ENCODE assay signal across 9 cellular contexts in the genomic region with DNA sequence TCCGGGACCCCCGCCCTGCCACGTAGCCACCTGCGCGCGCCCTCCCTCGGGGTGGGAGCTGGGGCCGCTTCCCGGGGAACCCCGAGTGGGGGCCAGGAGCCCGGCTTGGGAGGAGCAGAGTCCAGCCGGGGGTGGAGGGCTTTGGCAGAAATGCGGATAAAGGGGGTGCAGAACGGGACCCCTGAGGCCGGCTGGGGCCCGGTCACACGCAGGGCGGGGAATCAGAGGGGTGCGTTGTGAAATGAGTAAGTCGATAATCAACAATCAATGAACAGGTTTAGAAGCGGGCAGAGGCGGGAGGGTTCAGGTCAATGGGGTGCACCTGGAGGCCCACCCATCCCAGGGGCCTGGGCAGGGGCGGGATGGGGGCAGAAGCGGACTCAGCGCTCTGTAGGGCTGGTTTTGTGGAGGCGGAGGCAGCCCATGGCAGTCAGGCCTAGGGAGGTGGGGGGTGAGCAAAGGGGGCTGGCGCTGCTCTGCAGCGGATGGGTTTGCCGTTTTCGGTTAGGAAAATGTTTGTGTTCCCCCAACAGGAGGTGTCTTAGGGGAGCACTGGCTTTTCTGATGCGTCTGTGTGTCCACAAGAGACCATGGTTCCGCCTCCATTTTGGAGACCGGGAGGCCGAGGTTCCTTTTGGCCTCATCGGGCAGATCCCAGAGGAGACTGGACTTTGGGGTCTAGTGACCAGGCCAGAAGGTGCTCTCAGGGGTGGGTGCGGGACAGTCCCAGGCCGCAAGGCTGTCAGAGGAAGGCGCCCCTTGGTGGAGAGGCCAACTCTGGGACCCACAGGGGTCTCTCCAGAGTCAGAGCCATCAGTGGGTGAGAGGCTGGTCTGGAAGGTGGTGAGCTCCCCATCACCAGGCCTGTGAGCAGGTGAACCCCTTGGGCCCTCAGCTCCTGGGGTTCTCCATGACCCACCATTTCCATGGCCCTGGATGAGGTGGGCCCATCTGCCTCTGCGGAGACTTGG. TPM values are rescaled to one million over a fixed set of nuclear protein-coding genes. Genes with fewer than 3 reads are reported as not detected.
DNase-seq lines count a peak whose midpoint lies in the region; ATAC-seq and TF ChIP-seq lines count a peak whose summit lies in the region.
"Had no signal": no experiment of that assay in that cellular context is flagged by ENCODE, and none has a peak within 500 bp of the region (broad histone marks: within the 10 kb centered on the region; RNA-seq: fewer than 3 reads in every experiment).

No MANE protein-coding gene starts in this region.

- no peak for TF ChIP-seq CTCF in heart right ventricle (IDR thresholded peaks at IDR 0.05)
- TF ChIP-seq CTCF in astrocyte of the spinal cord (IDR thresholded peaks at IDR 0.05; ENCODE audit: low read depth, low read length), result no peak
- no peak for TF ChIP-seq CTCF in upper lobe of right lung (IDR thresholded peaks at IDR 0.05)

- H3K27ac Mint-ChIP-seq in memory B cell, result no peak overlapping the region

- peak overlapping the region; percentile 68 to 94 (median 85) for H3K27ac ChIP-seq in heart right ventricle
- no peak overlapping the region for H3K27ac ChIP-seq in upper lobe of right lung

- ATAC-seq in heart right ventricle (peak in 1 of 8 donors; percentile 0), left ventricle myocardium superior (no peak), memory B cell (ENCODE audit: low read depth) (no peak), upper lobe of right lung (no peak)

- H3K9me3 ChIP-seq in heart right ventricle (no peaks in the 10 kb centered on the region), upper lobe of right lung (no peaks in the 10 kb centered on the region)

- H3K4me1 ChIP-seq in heart right ventricle (peaks cover 8 to 28% (median 19%) of the 10 kb centered on the region in 9 donors), upper lobe of right lung (peaks cover 9% of the 10 kb centered on the region)

- intact Hi-C loops in heart right ventricle (cut with DNase I), result loop anchor here in 1 of 10 donors (5.0 kb wide), 1 partner anchor 60 kb away; no protein-coding TSS in a partner anchor
- intact Hi-C loops in left ventricle myocardium superior (cut with micrococcal nuclease), result no loop called here
- intact Hi-C loops in upper lobe of right lung (cut with DNase I), result loop anchor here (10.0 kb wide), 1 partner anchor 67 kb away; no protein-coding TSS in a partner anchor

- no peaks in the 10 kb centered on the region for H3K9me3 Mint-ChIP-seq in memory B cell

- H3K36me3 Mint-ChIP-seq in memory B cell, result no peaks in the 10 kb centered on the region

- no peaks in the 10 kb centered on the region for H3K27me3 Mint-ChIP-seq in memory B cell

- no peaks in the 10 kb centered on the region for H3K36me3 ChIP-seq in heart right ventricle
- no peaks in the 10 kb centered on the region for H3K36me3 ChIP-seq in upper lobe of right lung

- peaks cover 28% of the 10 kb centered on the region for H3K4me1 Mint-ChIP-seq in memory B cell

- in situ Hi-C loops in astrocyte of the spinal cord (cut with HindIII; ENCODE audit: low sequenced_read_pairs) (no loop called here), ACHN (cut with HindIII; ENCODE audit: low pct_ligation_motif_present, low pct_unique_long_range_greater_than_20kb, low sequenced_read_pairs) (no loop called here)

- peak overlapping the region; percentile 32 to 61 (median 46) for H3K4me3 ChIP-seq in heart right ventricle
- peak overlapping the region; percentile 17 for H3K4me3 ChIP-seq in astrocyte of the spinal cord (ENCODE audit: low read depth, low read length)
- peak overlapping the region; percentile 26 for H3K4me3 ChIP-seq in upper lobe of right lung

- DNase-seq in heart right ventricle (no peak), left ventricle myocardium superior (no peak), astrocyte of the spinal cord (ENCODE audit: low read depth, low spot score) (no peak), memory B cell (ENCODE audit: low spot score in 2 of 2) (no peak), upper lobe of right lung (no peak), ACHN (no peak), activated gamma-delta T cell (lab: John Stamatoyannopoulos, UW) (no peak), SK-N-DZ (ENCODE audit: low spot score) (no peak)
- DNase-seq: DMS53 had no signal

- H3K27me3 ChIP-seq in heart right ventricle (peaks cover 3 to 69% (median 56%) of the 10 kb centered on the region in 7 donors), upper lobe of right lung (peaks cover 51% of the 10 kb centered on the region)

- H3K4me3 Mint-ChIP-seq in memory B cell, result peak overlapping the region; percentile 68

- 23 to 24% methylated on average over 39 of the region's 39 CpGs for WGBS in heart right ventricle, 2 donors

RNA-seq across cellular contexts. Expression of a gene that starts 0.7 kb away (rescaled TPM):
- total RNA-seq in heart right ventricle, result 100 to 1,000 TPM; 104 to 381 (median 184) TPM
- polyA plus RNA-seq in heart right ventricle, result 100 to 1,000 TPM in 1 of 2 donors, 10 to 100 TPM in 1; 63.7 to 107 TPM
- 241 TPM for total RNA-seq in left ventricle myocardium superior
- total RNA-seq in upper lobe of right lung, result 1.8 TPM
- 11.4 and 15.2 TPM in 2 replicates for polyA plus RNA-seq in SK-N-DZ (2014; cell fraction: cytosol; rRNA removed)
- 6.9 and 10.9 TPM in 2 replicates for polyA plus RNA-seq in SK-N-DZ (2014; cell fraction: nucleus; rRNA removed)

RNA-seq across cellular contexts. Expression of a gene that starts 18.0 kb away (rescaled TPM):
- total RNA-seq in heart right ventricle (10 to 100 TPM; 16.5 to 27.7 (median 21.6) TPM), left ventricle myocardium superior (26.6 TPM), upper lobe of right lung (26.7 TPM)
- polyA plus RNA-seq in heart right ventricle, result 10 to 100 TPM; 26.1 to 66.8 TPM
- 63.6 and 76.7 TPM in 2 replicates for polyA plus RNA-seq in SK-N-DZ (2014; cell fraction: cytosol; rRNA removed)
- 30.9 and 33.5 TPM in 2 replicates for polyA plus RNA-seq in SK-N-DZ (2014; cell fraction: nucleus; rRNA removed)

RNA-seq across cellular contexts. Expression of a gene that starts 19.4 kb away (rescaled TPM):
- total RNA-seq in heart right ventricle (10 to 100 TPM; 27.9 to 56.9 (median 39.7) TPM), left ventricle myocardium superior (39.3 TPM), upper lobe of right lung (5.5 TPM)
- 10 to 100 TPM in 1 of 2 donors, 1 to 10 TPM in 1; 8.4 to 14.9 TPM for polyA plus RNA-seq in heart right ventricle
- polyA plus RNA-seq in SK-N-DZ (2014; cell fraction: cytosol; rRNA removed), result 0.09 and 0.10 TPM in 2 replicates
- 0.04 TPM in 1 of 2 replicates, not detected in the other for polyA plus RNA-seq in SK-N-DZ (2014; cell fraction: nucleus; rRNA removed)

Comparison
In these comparisons a context has a peak if more than half of its experiments do, and no peak if none do; other contexts are left out.
1. RNA of a gene that starts 0.7 kb away (total RNA-seq): 241 TPM in left ventricle myocardium superior (single experiment) and 104 to 381 TPM in heart right ventricle; 1.8 TPM in upper lobe of right lung (single experiment); every median in the first group is over 10 times any median in the second.
2. Peak in every context shown above with its lines, with median percentiles within 50 percentile points of each other: H3K4me3 ChIP-seq.